Comparison of ENCODE assay signal across 8 cellular contexts in genomic region chr1:150578278-150579109, GRCh38. TPM values are rescaled to one million over a fixed set of nuclear protein-coding genes. Genes with fewer than 3 reads are reported as not detected.
DNase-seq lines count a peak whose midpoint lies in the region; ATAC-seq and TF ChIP-seq lines count a peak whose summit lies in the region.

No MANE protein-coding gene starts in this region.

- TSS peak; percentile 52 for BruUV-seq in PC-3 (replicated peaks; lab: Mats Ljungman, UMichigan)

- peak overlapping the region; percentile 93 for H3K4me3 ChIP-seq in PC-3 (ENCODE audit: low read length)
- H3K4me3 ChIP-seq in adrenal gland = peak overlapping the region; percentile 67 to 99 (median 92)
- H3K4me3 ChIP-seq in prostate gland = peak overlapping the region; percentile 88 to 93

- H3K4me1 ChIP-seq in PC-3 (ENCODE audit: insufficient read depth, low read length) (peaks cover 26% of the 10 kb centered on the region), adrenal gland (replicated peaks in 1 of 2) (peaks cover 36 to 38% of the 10 kb centered on the region in 2 donors), prostate gland (replicated peaks) (peaks cover 5% of the 10 kb centered on the region)

- H3K27me3 ChIP-seq in PC-3 (ENCODE audit: low read length) (no peaks in the 10 kb centered on the region), adrenal gland (no peaks in the 10 kb centered on the region), prostate gland (replicated peaks; ENCODE audit: insufficient read depth) (no peaks in the 10 kb centered on the region)

- CTCF ChIA-PET in PC-3 (lab: Charles Lee) = interaction anchor here (0.6 kb wide), 1 partner anchor 196 kb away, joined by 6 read pairs; no protein-coding TSS in a partner anchor

- no peaks in the 10 kb centered on the region for H3K9me2 ChIP-seq in PC-3 (replicated peaks; ENCODE audit: low read length)

- TF ChIP-seq POLR2A in adrenal gland (IDR thresholded peaks at IDR 0.05) = peak; percentile 12 to 67
- peak; percentile 11 for TF ChIP-seq POLR2A in prostate gland (IDR thresholded peaks at IDR 0.05)

- peak; percentile 56 for DNase-seq in DMS153 (lab: John Stamatoyannopoulos, UW)
- peak; percentile 97 for DNase-seq in PC-3
- peak; percentile 70 to 85 (median 78) for DNase-seq in adrenal gland
- peak; percentile 62 for DNase-seq in left ventricle myocardium superior
- DNase-seq in prostate gland (ENCODE audit: low spot score) = peak; percentile 49

- H3K9me3 ChIP-seq in PC-3 (ENCODE audit: low read length) = no peaks in the 10 kb centered on the region
- no peaks in the 10 kb centered on the region for H3K9me3 ChIP-seq in adrenal gland (replicated peaks in 1 of 3)
- no peaks in the 10 kb centered on the region for H3K9me3 ChIP-seq in prostate gland

- POLR2A ChIA-PET in PC-3 (lab: Charles Lee; ENCODE audit: unreplicated experiment) = interaction anchor here (0.6 to 2.6 kb wide), 8 partner anchors 17 to 807 kb away, joined by 4 to 31 read pairs (median 14); partner anchors contain the start of gene GOLPH3L

- H2AFZ ChIP-seq in PC-3 (ENCODE audit: low read length) = no peak overlapping the region

- TF ChIP-seq CTCF in PC-3 (conservative IDR thresholded peaks at IDR 0.05; ENCODE audit: low read depth, low read length) (no peak), adrenal gland (IDR thresholded peaks at IDR 0.05) (no peak), prostate gland (IDR thresholded peaks at IDR 0.05) (no peak)

- H3K27ac ChIP-seq in PC-3 (ENCODE audit: low read length) (peak overlapping the region; percentile 89), adrenal gland (peak overlapping the region; percentile 93 to 100 (median 100)), prostate gland (peak overlapping the region; percentile 98 to 100)

- intact Hi-C loops in PC-3 (cut with micrococcal nuclease) = loop anchor here (1.0 to 5.0 kb wide), 5 partner anchors 17 to 234 kb away; no protein-coding TSS in a partner anchor
- intact Hi-C loops in adrenal gland (cut with DNase I) = loop anchor here (5.0 kb wide), 2 partner anchors 39 to 44 kb away; no protein-coding TSS in a partner anchor
- intact Hi-C loops in left ventricle myocardium superior (cut with micrococcal nuclease) = loop anchor here (5.0 kb wide), 1 partner anchor 44 kb away; no protein-coding TSS in a partner anchor
- intact Hi-C loops in prostate gland (cut with DNase I) = loop anchor here (2.0 to 5.0 kb wide), 2 partner anchors 16 to 49 kb away; partner anchors contain the start of gene ENSA

- H3K4me2 ChIP-seq in PC-3 (ENCODE audit: low read length) = peak overlapping the region; percentile 92

- H3F3A ChIP-seq in PC-3 (ENCODE audit: low read length, unreplicated experiment) = peaks cover 17% of the 10 kb centered on the region

- peaks cover 53% of the 10 kb centered on the region for H3K36me3 ChIP-seq in PC-3 (ENCODE audit: low read depth, low read length)
- H3K36me3 ChIP-seq in adrenal gland (replicated peaks in 1 of 2) = peaks cover 0 to 42% of the 10 kb centered on the region in 2 donors
- H3K36me3 ChIP-seq in prostate gland = no peaks in the 10 kb centered on the region

- WGBS in adrenal gland, 4 donors = 0% methylated on average over 37 to 49 of the region's 49 CpGs
- WGBS in prostate gland = under 1% methylated on average over 49 of the region's 49 CpGs

- ATAC-seq in HG03196 (IDR thresholded peaks at IDR 0.05; ENCODE audit: unreplicated experiment) (peak; percentile 8), PC-3 (peak; percentile 34), left ventricle myocardium superior (peak; percentile 42), HG03139 (IDR thresholded peaks at IDR 0.05; ENCODE audit: unreplicated experiment) (no peak), GM21447 (IDR thresholded peaks at IDR 0.05; ENCODE audit: unreplicated experiment) (no peak)

- H3K79me2 ChIP-seq in PC-3 (ENCODE audit: low read length) = peaks cover 68% of the 10 kb centered on the region

- H3K9ac ChIP-seq in PC-3 (ENCODE audit: low read length) = peak overlapping the region; percentile 98

- peaks cover 54% of the 10 kb centered on the region for H4K20me1 ChIP-seq in PC-3 (ENCODE audit: low read length)

RNA-seq across cellular contexts. Expression of gene MCL1, which starts 0.9 kb away (rescaled TPM):
- total RNA-seq in PC-3 (2014; rRNA removed) (285 and 376 TPM in 2 replicates), adrenal gland (100 to 1,000 TPM; 146 to 299 (median 207) TPM), left ventricle myocardium superior (93.5 TPM), prostate gland (100 to 1,000 TPM; 161 to 168 TPM)
- polyA plus RNA-seq in adrenal gland = 100 to 1,000 TPM in 1 of 3 donors, 10 to 100 TPM in 2; 57.4 to 187 (median 90.5) TPM

RNA-seq across cellular contexts. Expression of gene ADAMTSL4, which starts 29.3 kb away (rescaled TPM):
- total RNA-seq in PC-3 (2014; rRNA removed) = 0.81 and 0.87 TPM in 2 replicates
- 10 to 100 TPM in 4 of 8 donors, 1 to 10 TPM in 4; 4.5 to 34.4 (median 9.2) TPM for total RNA-seq in adrenal gland
- polyA plus RNA-seq in adrenal gland = 10 to 100 TPM in 2 of 3 donors, 1 to 10 TPM in 1; 1.7 to 31.4 (median 31.1) TPM
- total RNA-seq in left ventricle myocardium superior = 77.7 TPM
- 1 to 10 TPM; 3.7 to 9.7 TPM for total RNA-seq in prostate gland

RNA-seq across cellular contexts. Expression of gene ENSA, which starts 50.9 kb away (rescaled TPM):
- total RNA-seq in PC-3 (2014; rRNA removed) (194 and 232 TPM in 2 replicates), adrenal gland (100 to 1,000 TPM in 5 of 8 donors, 10 to 100 TPM in 3; 91.8 to 167 (median 118) TPM), left ventricle myocardium superior (126 TPM), prostate gland (100 to 1,000 TPM; 133 to 201 TPM)
- 100 to 1,000 TPM in 2 of 3 donors, 10 to 100 TPM in 1; 100.0 to 215 (median 110) TPM for polyA plus RNA-seq in adrenal gland

Comparison
In these comparisons a context has a peak if more than half of its experiments do, and no peak if none do; other contexts are left out.
1. ATAC-seq: peak in HG03196 (single experiment), PC-3 (single experiment) and left ventricle myocardium superior (single experiment); none in HG03139 (single experiment) and GM21447 (single experiment).
2. Peak in every context shown above with its lines, with median percentiles within 50 percentile points of each other: DNase-seq, H3K27ac ChIP-seq and H3K4me3 ChIP-seq.